Comparison of ENCODE assay signal across 16 cellular contexts in genomic region chr14:105472496-105472991, GRCh38. TPM values are rescaled to one million over a fixed set of nuclear protein-coding genes. Genes with fewer than 3 reads are reported as not detected.
A peak's percentile ranks its signal among the peaks of the same experiment; 100 is the strongest.
DNase-seq lines count a peak whose midpoint lies in the region; ATAC-seq, FAIRE-seq and TF ChIP-seq lines count a peak whose summit lies in the region.
"Had no signal": no experiment of that assay in that cellular context is flagged by ENCODE, and none has a peak within 500 bp of the region (broad histone marks: within the 10 kb centered on the region; RNA-seq: fewer than 3 reads in every experiment).

No MANE protein-coding gene starts in this region.

- H3K4me1 ChIP-seq in HEK293 (ENCODE audit: control insufficient read depth, insufficient read depth, low read length) (peaks cover 16% of the 10 kb centered on the region), mammary epithelial cell (ENCODE audit: insufficient read depth, low read length) (peaks cover 45% of the 10 kb centered on the region), kidney (ENCODE audit: control insufficient read depth in 1 of 2, insufficient read depth in 1 of 2, low read depth in 1 of 2, low read length in 2 of 2) (peaks cover 17 to 47% of the 10 kb centered on the region in 2 donors), OCI-LY7 (ENCODE audit: insufficient read depth, low read length, poor library complexity, severe bottlenecking) (peaks cover 9% of the 10 kb centered on the region)
- peaks cover 38% of the 10 kb centered on the region for H3K4me1 ChIP-seq in CD4-positive, alpha-beta memory T cell (ENCODE audit: insufficient read depth, low read length)

- H2AFZ ChIP-seq in mammary epithelial cell (ENCODE audit: low read depth, low read length) = no peak overlapping the region
- no peak overlapping the region for H2AFZ ChIP-seq in OCI-LY7 (ENCODE audit: low read length)

- H3K9me3 Mint-ChIP-seq in stimulated activated naive B cell treated with anti-CD40 and anti-IgM and Interleukin-4, amounts not matched to agents 10 μg/mL and 1 μg/mL and 100 μg/mL, for 72 hours = peaks cover 2 to 4% of the 10 kb centered on the region in 2 donors
- H3K9me3 Mint-ChIP-seq in CD4-positive, alpha-beta memory T cell = peaks cover 0 to 2% (median 0%) of the 10 kb centered on the region in 8 donors

- H3K27me3 ChIP-seq in mammary epithelial cell (ENCODE audit: insufficient read depth, low read length) = no peaks in the 10 kb centered on the region
- no peaks in the 10 kb centered on the region for H3K27me3 ChIP-seq in CD4-positive, alpha-beta memory T cell (ENCODE audit: insufficient read depth, low read length)

- FAIRE-seq in kidney (lab: Jason Lieb, UNC) = no peak
- FAIRE-seq: frontal cortex had no signal

- no TSS peak for BruUV-seq in mammary epithelial cell (replicated peaks; lab: Mats Ljungman, UMichigan)
- BruUV-seq in OCI-LY7 (replicated peaks; lab: Mats Ljungman, UMichigan) = no TSS peak

- H3K4me2 ChIP-seq in mammary epithelial cell (ENCODE audit: insufficient read depth, low read depth, low read length) = peak overlapping the region; percentile 14
- H3K4me2 ChIP-seq in OCI-LY7 (ENCODE audit: low read length) = no peak overlapping the region

- TF ChIP-seq CTCF in HEK293 (tag by site-specific recombination; IDR thresholded peaks at IDR 0.05) (no peak), mammary epithelial cell (conservative IDR thresholded peaks at IDR 0.05 in 1 of 2, IDR thresholded peaks at IDR 0.05 in 1 of 2; ENCODE audit: extremely low read depth in 1 of 2, insufficient read depth in 1 of 2, low read depth in 1 of 2, low read length in 2 of 2) (no peak), kidney (IDR thresholded peaks at IDR 0.05; ENCODE audit: borderline replicate concordance, extremely low read depth, insufficient read depth) (no peak), OCI-LY7 (conservative IDR thresholded peaks at IDR 0.05; ENCODE audit: low read length) (no peak)

- dilution Hi-C loops in mammary epithelial cell (cut with HindIII; ENCODE audit: low sequenced_read_pairs) = no loop called here

- H3K9me3 ChIP-seq in HEK293 (ENCODE audit: control insufficient read depth, insufficient read depth, low read depth, low read length) (no peaks in the 10 kb centered on the region), mammary epithelial cell (replicated peaks; ENCODE audit: insufficient read depth, low read length) (no peaks in the 10 kb centered on the region), kidney (ENCODE audit: control insufficient read depth in 1 of 2, low read length in 2 of 2) (no peaks in the 10 kb centered on the region), OCI-LY7 (ENCODE audit: low read length) (no peaks in the 10 kb centered on the region)
- H3K9me3 ChIP-seq in CD4-positive, alpha-beta memory T cell (ENCODE audit: control insufficient read depth in 1 of 2, low read length in 2 of 2) = no peaks in the 10 kb centered on the region

- peaks cover 0 to 24% of the 10 kb centered on the region in 2 experiments; a peak in 1 of 3 replicates for H3K36me3 ChIP-seq in HEK293 (ENCODE audit: control insufficient read depth in 2 of 2, insufficient read depth in 1 of 2, low read length in 2 of 2)
- peaks cover 2% of the 10 kb centered on the region for H3K36me3 ChIP-seq in mammary epithelial cell (ENCODE audit: insufficient read depth, low read length)
- H3K36me3 ChIP-seq in kidney (ENCODE audit: control insufficient read depth in 1 of 2, insufficient read depth in 2 of 2, low read length in 2 of 2) = no peaks in the 10 kb centered on the region
- H3K36me3 ChIP-seq in CD4-positive, alpha-beta memory T cell (ENCODE audit: insufficient read depth, low read length) = no peaks in the 10 kb centered on the region
- peaks cover 19% of the 10 kb centered on the region; the same call in 1 of the 2 replicates for H3K36me3 ChIP-seq in OCI-LY7 (ENCODE audit: insufficient read depth, low read length)

- ATAC-seq in stimulated activated naive B cell treated with anti-CD40 and anti-IgM and Interleukin-4, amounts not matched to agents 10 μg/mL and 1 μg/mL and 100 μg/mL, for 72 hours (replicated peaks) = no peak
- no peak for ATAC-seq in GM19397 (IDR thresholded peaks at IDR 0.05; ENCODE audit: unreplicated experiment)
- ATAC-seq: stimulated activated memory B cell treated with anti-CD40 and anti-IgM and Interleukin-4, amounts not matched to agents 10 μg/mL and 1 μg/mL and 100 μg/mL, for 72 hours had no signal

- in situ Hi-C loops in mammary epithelial cell (cut with MboI; ENCODE audit: low sequenced_read_pairs in 2 of 2) = no loop called here

- H3K4me3 ChIP-seq in HEK293 (ENCODE audit: low read depth, low read length) (no peak overlapping the region), mammary epithelial cell (replicated peaks in 1 of 3; ENCODE audit: insufficient read depth in 1 of 3, low read depth in 2 of 3, low read length in 3 of 3) (no peak overlapping the region), kidney (ENCODE audit: low read length in 2 of 2) (no peak overlapping the region), OCI-LY7 (ENCODE audit: low read depth, low read length, poor library complexity, severe bottlenecking) (no peak overlapping the region)
- H3K4me3 ChIP-seq in CD4-positive, alpha-beta memory T cell (ENCODE audit: low read length in 2 of 2) = no peak overlapping the region

- H3K9me2 ChIP-seq in OCI-LY7 (ENCODE audit: insufficient read depth, low read length) = no peaks in the 10 kb centered on the region

- no peak overlapping the region for H3K4me3 Mint-ChIP-seq in stimulated activated naive B cell treated with anti-CD40 and anti-IgM and Interleukin-4, amounts not matched to agents 10 μg/mL and 1 μg/mL and 100 μg/mL, for 72 hours
- H3K4me3 Mint-ChIP-seq in CD4-positive, alpha-beta memory T cell = no peak overlapping the region
- H3K4me3 Mint-ChIP-seq: activated naive CD8-positive, alpha-beta T cell; stimulated activated memory B cell treated with anti-CD40 and anti-IgM and Interleukin-4, amounts not matched to agents 10 μg/mL and 1 μg/mL and 100 μg/mL, for 72 hours had no signal

- H4K20me1 ChIP-seq in mammary epithelial cell (ENCODE audit: insufficient read depth, low read length) = no peaks in the 10 kb centered on the region
- no peaks in the 10 kb centered on the region for H4K20me1 ChIP-seq in OCI-LY7 (ENCODE audit: insufficient read depth, low read length)

- intact Hi-C loops in mammary epithelial cell (cut with micrococcal nuclease) = no loop called here
- intact Hi-C loops in kidney (cut with DNase I) = no loop called here
- intact Hi-C loops in CD4-positive, alpha-beta memory T cell (cut with micrococcal nuclease) = no loop called here
- intact Hi-C loops in OCI-LY7 (cut with micrococcal nuclease; ENCODE audit: unreplicated experiment) = no loop called here

- H3K27ac ChIP-seq in HEK293 (ENCODE audit: extremely low read depth, low read depth, low read length) (no peak overlapping the region), mammary epithelial cell (ENCODE audit: insufficient read depth, low read depth, low read length) (no peak overlapping the region), kidney (ENCODE audit: low read depth in 2 of 2, low read length in 2 of 2) (peak overlapping the region; percentile 78 to 84), OCI-LY7 (ENCODE audit: low read depth, low read length, poor library complexity, severe bottlenecking) (no peak overlapping the region)
- no peak overlapping the region for H3K27ac ChIP-seq in CD4-positive, alpha-beta memory T cell (ENCODE audit: low read depth, low read length)

- DNase-seq in mammary epithelial cell (no peak), kidney (peak; percentile 93), putamen (ENCODE audit: low spot score) (no peak), OCI-LY7 (ENCODE audit: low spot score) (no peak)
- DNase-seq in stimulated activated naive B cell treated with anti-CD40 and anti-IgM and Interleukin-4, amounts not matched to agents 10 μg/mL and 1 μg/mL and 100 μg/mL, for 72 hours = no peak
- no peak for DNase-seq in CD4-positive, alpha-beta memory T cell
- DNase-seq: activated CD8-positive, alpha-beta memory T cell treated with anti-CD3 and anti-CD28 coated beads for 24 hours; CD4-positive, CD25-positive, alpha-beta regulatory T cell; stimulated activated CD4-positive, alpha-beta T cell treated with anti-CD3 and anti-CD28 coated beads, Interleukin-2, amount 100 ng/mL, for 48 hours; T1000 had no signal

- CTCF ChIA-PET in HEK293 (lab: Yijun Ruan, JAX) = interaction anchor here (4.8 to 5.7 kb wide), 2 partner anchors 9 to 17 kb away, joined by 31 to 36 read pairs; no protein-coding TSS in a partner anchor
- CTCF ChIA-PET in mammary epithelial cell (lab: Charles Lee; ENCODE audit: low non-redundant PET) = no interaction called here
- CTCF ChIA-PET in CD4-positive, alpha-beta memory T cell (lab: Charles Lee; ENCODE audit: partially characterized antibody) = interaction anchor here (0.5 to 1.2 kb wide), 3 partner anchors 50 to 102 kb away, joined by 3 to 4 read pairs (median 3); no protein-coding TSS in a partner anchor
- CTCF ChIA-PET in OCI-LY7 (lab: Charles Lee; ENCODE audit: unreplicated experiment) = no interaction called here

- WGBS in mammary epithelial cell (ENCODE audit: low coverage, missing lambda C conversion rate) = 53% methylated on average over 10 of the region's 12 CpGs

- H3K27ac Mint-ChIP-seq in stimulated activated naive B cell treated with anti-CD40 and anti-IgM and Interleukin-4, amounts not matched to agents 10 μg/mL and 1 μg/mL and 100 μg/mL, for 72 hours = peak overlapping the region; percentile 65
- H3K27ac Mint-ChIP-seq in CD4-positive, alpha-beta memory T cell = peak overlapping the region in 3 of 7 donors; percentile 22 to 65 (median 53)
- H3K27ac Mint-ChIP-seq: activated naive CD8-positive, alpha-beta T cell; CD4-positive, CD25-positive, alpha-beta regulatory T cell had no signal

- H3K27me3 Mint-ChIP-seq in stimulated activated naive B cell treated with anti-CD40 and anti-IgM and Interleukin-4, amounts not matched to agents 10 μg/mL and 1 μg/mL and 100 μg/mL, for 72 hours = peaks cover 10 to 13% of the 10 kb centered on the region in 2 donors
- H3K27me3 Mint-ChIP-seq in CD4-positive, alpha-beta memory T cell = no peaks in the 10 kb centered on the region
- H3K27me3 Mint-ChIP-seq: activated naive CD8-positive, alpha-beta T cell had no signal

- peaks cover 17 to 25% of the 10 kb centered on the region in 2 donors for H3K4me1 Mint-ChIP-seq in stimulated activated naive B cell treated with anti-CD40 and anti-IgM and Interleukin-4, amounts not matched to agents 10 μg/mL and 1 μg/mL and 100 μg/mL, for 72 hours
- H3K4me1 Mint-ChIP-seq in CD4-positive, alpha-beta memory T cell = peaks cover 7 to 22% (median 12%) of the 10 kb centered on the region in 4 donors

- POLR2A ChIA-PET in HEK293 (lab: Yijun Ruan, JAX) (interaction anchor here (1.6 kb wide), 1 partner anchor 8 kb away, joined by 5 read pairs; no protein-coding TSS in a partner anchor), OCI-LY7 (lab: Charles Lee) (no interaction called here)
- POLR2A ChIA-PET in CD4-positive, alpha-beta memory T cell (lab: Charles Lee; ENCODE audit: partially characterized antibody) = interaction anchor here (0.9 to 6.3 kb wide), 5 partner anchors 9 to 377 kb away, joined by 3 to 47 read pairs (median 5); partner anchors contain the start of gene TEDC1

- H3K79me2 ChIP-seq in mammary epithelial cell (ENCODE audit: insufficient read depth, low read length) (peaks cover 16% of the 10 kb centered on the region), OCI-LY7 (ENCODE audit: insufficient read depth, low read depth, low read length) (no peaks in the 10 kb centered on the region)

- peaks cover 10 to 14% of the 10 kb centered on the region in 2 donors for H3K36me3 Mint-ChIP-seq in stimulated activated naive B cell treated with anti-CD40 and anti-IgM and Interleukin-4, amounts not matched to agents 10 μg/mL and 1 μg/mL and 100 μg/mL, for 72 hours
- H3K36me3 Mint-ChIP-seq in CD4-positive, alpha-beta memory T cell = peaks cover 0 to 3% of the 10 kb centered on the region in 2 donors
- H3K36me3 Mint-ChIP-seq: activated naive CD8-positive, alpha-beta T cell; CD4-positive, CD25-positive, alpha-beta regulatory T cell had no signal

- no peak overlapping the region for H3K9ac ChIP-seq in mammary epithelial cell (ENCODE audit: insufficient read depth, low read length)
- peak overlapping the region in 1 of 2 donors; percentile 40 for H3K9ac ChIP-seq in kidney (ENCODE audit: low read length in 2 of 2)

RNA-seq across cellular contexts. Expression of gene CRIP2, which starts 2.1 kb away (rescaled TPM):
- total RNA-seq in mammary epithelial cell = 100 to 1,000 TPM in 1 of 2 donors, 10 to 100 TPM in 1; 97.7 to 103 TPM
- 120 TPM for polyA plus RNA-seq in mammary epithelial cell
- 52.5 TPM for polyA minus RNA-seq in mammary epithelial cell
- 357 TPM for total RNA-seq in kidney
- polyA plus RNA-seq in kidney (ENCODE audit: insufficient read depth, low read depth, low replicate concordance) = 338 TPM
- 10 to 100 TPM; 12.1 to 13.0 TPM for total RNA-seq in CD4-positive, alpha-beta memory T cell
- 100 to 1,000 TPM in 1 of 2 donors, 10 to 100 TPM in 1; 84.5 to 256 TPM for polyA plus RNA-seq in CD4-positive, alpha-beta memory T cell
- not detected in 2 replicates for total RNA-seq in OCI-LY7 (2014; rRNA removed; shearing (Covaris generic))
- not detected in 2 replicates for total RNA-seq in OCI-LY7 (2022)

RNA-seq across cellular contexts. Expression of gene CRIP1, which starts 14.1 kb away (rescaled TPM):
- total RNA-seq in mammary epithelial cell = under 1 TPM; 0.50 to 0.59 TPM
- polyA plus RNA-seq in mammary epithelial cell = 0.37 TPM
- not detected for polyA minus RNA-seq in mammary epithelial cell
- total RNA-seq in kidney = 381 TPM
- polyA plus RNA-seq in kidney (ENCODE audit: insufficient read depth, low read depth, low replicate concordance) = 272 TPM
- total RNA-seq in CD4-positive, alpha-beta memory T cell = 100 to 1,000 TPM; 276 to 290 TPM
- polyA plus RNA-seq in CD4-positive, alpha-beta memory T cell = 1,000 to 10,000 TPM; 1,440 to 2,028 TPM
- 4.1 and 4.6 TPM in 2 replicates for total RNA-seq in OCI-LY7 (2014; rRNA removed; shearing (Covaris generic))
- total RNA-seq in OCI-LY7 (2022) = 1.5 TPM in 1 of 2 replicates, not detected in the other
- total RNA-seq: frontal cortex, lung microvascular endothelial cell had no signal

RNA-seq across cellular contexts. Expression of gene TEDC1, which starts 18.5 kb away (rescaled TPM):
- 10 to 100 TPM in 1 of 2 donors, 1 to 10 TPM in 1; 3.5 to 21.3 TPM for total RNA-seq in mammary epithelial cell
- 12.6 TPM for polyA plus RNA-seq in mammary epithelial cell
- 2.1 TPM for polyA minus RNA-seq in mammary epithelial cell
- 13.2 TPM for total RNA-seq in kidney
- polyA plus RNA-seq in kidney (ENCODE audit: insufficient read depth, low read depth, low replicate concordance) = 6.9 TPM
- 10 to 100 TPM; 25.4 to 30.2 TPM for total RNA-seq in CD4-positive, alpha-beta memory T cell
- 10 to 100 TPM; 10.2 to 10.4 TPM for polyA plus RNA-seq in CD4-positive, alpha-beta memory T cell
- total RNA-seq in OCI-LY7 (2014; rRNA removed; shearing (Covaris generic)) = 53.2 and 57.4 TPM in 2 replicates
- total RNA-seq in OCI-LY7 (2022) = 55.8 and 58.0 TPM in 2 replicates

RNA-seq across cellular contexts. Expression of gene MTA1, which starts 52.9 kb away (rescaled TPM):
- total RNA-seq in mammary epithelial cell (100 to 1,000 TPM in 1 of 2 donors, 10 to 100 TPM in 1; 52.3 to 120 TPM), kidney (112 TPM), OCI-LY7 (2022) (217 and 220 TPM in 2 replicates)
- polyA plus RNA-seq in mammary epithelial cell (50.7 TPM), kidney (ENCODE audit: insufficient read depth, low read depth, low replicate concordance) (30.4 TPM)
- 54.0 TPM for polyA minus RNA-seq in mammary epithelial cell
- 100 to 1,000 TPM; 122 to 123 TPM for total RNA-seq in CD4-positive, alpha-beta memory T cell
- polyA plus RNA-seq in CD4-positive, alpha-beta memory T cell = 1 to 10 TPM; 1.5 to 6.0 TPM
- 92.3 and 103 TPM in 2 replicates for total RNA-seq in OCI-LY7 (2014; rRNA removed; shearing (Covaris generic))

RNA-seq across cellular contexts. Expression of gene TMEM121, which starts 53.8 kb away (rescaled TPM):
- total RNA-seq in mammary epithelial cell (1 to 10 TPM; 2.2 to 6.0 TPM), kidney (3.1 TPM), OCI-LY7 (2022) (0.21 and 0.31 TPM in 2 replicates)
- polyA plus RNA-seq in mammary epithelial cell (1.9 TPM), kidney (ENCODE audit: insufficient read depth, low read depth, low replicate concordance) (4.1 TPM)
- polyA minus RNA-seq in mammary epithelial cell = not detected
- 1 to 10 TPM; 5.4 to 6.3 TPM for total RNA-seq in CD4-positive, alpha-beta memory T cell
- 1 to 10 TPM; 6.6 to 9.5 TPM for polyA plus RNA-seq in CD4-positive, alpha-beta memory T cell
- 0.25 and 0.70 TPM in 2 replicates for total RNA-seq in OCI-LY7 (2014; rRNA removed; shearing (Covaris generic))

Comparison
In these comparisons a context has a peak if more than half of its experiments do, and no peak if none do; other contexts are left out.
1. H3K27ac ChIP-seq: peak in kidney (2 of 2); none in HEK293 (single experiment), mammary epithelial cell (single experiment), CD4-positive, alpha-beta memory T cell (single experiment) and OCI-LY7 (single experiment).
2. RNA of gene CRIP2, which starts 2.1 kb away (total RNA-seq): 357 TPM in kidney (single experiment), 97.7 to 103 TPM in mammary epithelial cell and 12.1 to 13.0 TPM in CD4-positive, alpha-beta memory T cell; not detected in OCI-LY7; every median in the first group is over 10 times any median in the second.
3. RNA of gene CRIP1, which starts 14.1 kb away (total RNA-seq): 381 TPM in kidney (single experiment) and 276 to 290 TPM in CD4-positive, alpha-beta memory T cell; 1.5 to 4.6 TPM in OCI-LY7 and 0.50 to 0.59 TPM in mammary epithelial cell; every median in the first group is over 10 times any median in the second.
4. CTCF ChIA-PET loops: an anchor here in HEK293 (4.8 to 5.7 kb wide) and CD4-positive, alpha-beta memory T cell (0.5 to 1.2 kb wide); none called in mammary epithelial cell and OCI-LY7.